ENCODE assay signal across 25 cellular contexts in genomic region chr3:42639192-42639591, GRCh38. TPM values are rescaled to one million over a fixed set of nuclear protein-coding genes. Genes with fewer than 3 reads are reported as not detected.
DNase-seq lines count a peak whose midpoint lies in the region; ATAC-seq, FAIRE-seq and TF ChIP-seq lines count a peak whose summit lies in the region.
"Had no signal": no experiment of that assay in that cellular context is flagged by ENCODE, and none has a peak within 500 bp of the region (broad histone marks: within the 10 kb centered on the region; RNA-seq: fewer than 3 reads in every experiment).

No MANE protein-coding gene starts in this region.

- peaks cover 8% of the 10 kb centered on the region for H4K20me1 ChIP-seq in SK-N-SH (ENCODE audit: insufficient read depth)

- H3K36me3 ChIP-seq in Peyer's patch (peaks cover 0 to 95% (median 0%) of the 10 kb centered on the region in 3 donors), SK-N-SH (replicated peaks in 1 of 2; ENCODE audit: control insufficient read depth in 1 of 2, insufficient read depth in 2 of 2, low read length in 1 of 2) (peaks cover 91 to 93% of the 10 kb centered on the region in 2 experiments), uterus (no peaks in the 10 kb centered on the region)

- H3K36me3 Mint-ChIP-seq in effector memory CD8-positive, alpha-beta T cell (ENCODE audit: insufficient read depth) = peaks cover 25% of the 10 kb centered on the region

- H3K4me3 ChIP-seq in Peyer's patch (no peak overlapping the region), SK-N-SH (ENCODE audit: low read depth in 2 of 2, low read length in 1 of 2) (no peak overlapping the region), uterus (no peak overlapping the region)
- H3K4me3 ChIP-seq: HAP-1, SJCRH30, smooth muscle cell had no signal

- TF ChIP-seq POLR2A in Peyer's patch (IDR thresholded peaks at IDR 0.05) (no peak), uterus (IDR thresholded peaks at IDR 0.05) (no peak)

- H3K4me3 Mint-ChIP-seq in effector memory CD8-positive, alpha-beta T cell = no peak overlapping the region
- H3K4me3 Mint-ChIP-seq: activated naive CD8-positive, alpha-beta T cell treated with anti-CD3 and anti-CD28 coated beads, Interleukin-2, amount 10 ng/mL, durations not matched to agents 7 days and 5 days; brain; T-helper 17 cell had no signal

- TF ChIP-seq CTCF in Peyer's patch (IDR thresholded peaks at IDR 0.05) (no peak), SK-N-SH (IDR thresholded peaks at IDR 0.05) (no peak), uterus (IDR thresholded peaks at IDR 0.05) (no peak)

- H3K4me1 Mint-ChIP-seq in effector memory CD8-positive, alpha-beta T cell (ENCODE audit: low read depth in 2 of 2) = peaks cover 6 to 9% of the 10 kb centered on the region in 2 donors
- H3K4me1 Mint-ChIP-seq: brain had no signal

- peaks cover 56% of the 10 kb centered on the region for H3K79me2 ChIP-seq in SK-N-SH (ENCODE audit: insufficient read depth)

- H3K9me3 Mint-ChIP-seq in effector memory CD8-positive, alpha-beta T cell = no peaks in the 10 kb centered on the region
- H3K9me3 Mint-ChIP-seq: activated naive CD8-positive, alpha-beta T cell treated with anti-CD3 and anti-CD28 coated beads, Interleukin-2, amount 10 ng/mL, durations not matched to agents 7 days and 5 days; activated T-helper 2 cell treated with anti-CD3 and anti-CD28 coated beads, Interferon-gamma antibody, Interleukin-2, Interleukin-4, amounts not matched to agents 10 μg/mL and 5 μg/mL and 100 μg/mL, durations not matched to agents 14 hours and 24 hours and 36 hours; brain had no signal

- ATAC-seq in effector memory CD8-positive, alpha-beta T cell (replicated peaks) = peak; percentile 31

- no peak overlapping the region for H3K9ac ChIP-seq in SK-N-SH

- intact Hi-C loops in uterus (cut with DNase I; ENCODE audit: low total_unique reads) = no loop called here

- no peak overlapping the region for H2AFZ ChIP-seq in SK-N-SH (ENCODE audit: low read depth)

- FAIRE-seq in HTR-8/SVneo (lab: Jason Lieb, UNC) = no peak

- H3K27ac ChIP-seq in Peyer's patch = peak overlapping the region in 3 of 4 donors; percentile 5 to 53 (median 5)
- peak overlapping the region; percentile 8 for H3K27ac ChIP-seq in substantia nigra (ENCODE audit: low read depth, low read length, poor library complexity, severe bottlenecking)
- peak overlapping the region in 1 of 2 experiments; percentile 6; a peak in 1 of 4 replicates for H3K27ac ChIP-seq in SK-N-SH (ENCODE audit: low read depth in 2 of 2, low read length in 1 of 2)
- no peak overlapping the region for H3K27ac ChIP-seq in uterus
- H3K27ac ChIP-seq: SJCRH30 had no signal

- POLR2A ChIA-PET in SK-N-SH (lab: Yijun Ruan, JAX) = no interaction called here

- peaks cover 22% of the 10 kb centered on the region for H3F3A ChIP-seq in SK-N-SH (replicated peaks; ENCODE audit: insufficient read depth)

- no peak for TF ChIP-seq RAD21 in SK-N-SH (IDR thresholded peaks at IDR 0.05; ENCODE audit: low read length)

- H3K4me1 ChIP-seq in Peyer's patch = no peaks in the 10 kb centered on the region
- no peaks in the 10 kb centered on the region for H3K4me1 ChIP-seq in SK-N-SH (ENCODE audit: control insufficient read depth in 1 of 2, insufficient read depth in 2 of 2, low read depth in 1 of 2, low read length in 1 of 2)
- no peaks in the 10 kb centered on the region for H3K4me1 ChIP-seq in uterus
- H3K4me1 ChIP-seq: Caco-2, HAP-1, SJCRH30 had no signal

- no peak for TF ChIP-seq EP300 in SK-N-SH (IDR thresholded peaks at IDR 0.05; ENCODE audit: borderline replicate concordance in 1 of 2, low read depth in 1 of 2, low read length in 1 of 2)

- no peaks in the 10 kb centered on the region for H3K9me2 ChIP-seq in SK-N-SH

- H3K4me2 ChIP-seq in SK-N-SH = no peak overlapping the region
- H3K4me2 ChIP-seq: smooth muscle cell had no signal

- H3K27me3 Mint-ChIP-seq in effector memory CD8-positive, alpha-beta T cell = no peaks in the 10 kb centered on the region
- H3K27me3 Mint-ChIP-seq: activated naive CD8-positive, alpha-beta T cell treated with anti-CD3 and anti-CD28 coated beads, Interleukin-2, amount 10 ng/mL, durations not matched to agents 7 days and 5 days; brain; T-helper 17 cell had no signal

- H3K9me3 ChIP-seq in Peyer's patch = no peaks in the 10 kb centered on the region
- no peaks in the 10 kb centered on the region for H3K9me3 ChIP-seq in SK-N-SH
- no peaks in the 10 kb centered on the region for H3K9me3 ChIP-seq in uterus
- H3K9me3 ChIP-seq: Caco-2, HAP-1, neutrophil, SJCRH30 had no signal

- H3K27ac Mint-ChIP-seq in effector memory CD8-positive, alpha-beta T cell = no peak overlapping the region
- H3K27ac Mint-ChIP-seq: activated naive CD8-positive, alpha-beta T cell treated with anti-CD3 and anti-CD28 coated beads, Interleukin-2, amount 10 ng/mL, durations not matched to agents 7 days and 5 days; activated T-helper 2 cell treated with anti-CD3 and anti-CD28 coated beads, Interferon-gamma antibody, Interleukin-2, Interleukin-4, amounts not matched to agents 10 μg/mL and 5 μg/mL and 100 μg/mL, durations not matched to agents 14 hours and 24 hours and 36 hours; brain; T-helper 17 cell had no signal

- DNase-seq in Peyer's patch (no peak), substantia nigra (lab: John Stamatoyannopoulos, UW) (no peak), HTR-8/SVneo (ENCODE audit: insufficient read length, low spot score) (no peak), SK-N-SH (no peak), uterus (no peak)
- no peak for DNase-seq in effector memory CD8-positive, alpha-beta T cell
- DNase-seq: activated naive CD8-positive, alpha-beta T cell treated with anti-CD3 and anti-CD28 coated beads, Interleukin-2, amount 10 ng/mL, durations not matched to agents 7 days and 5 days; Caco-2; cortex of kidney; NCI-H1092; NCI-H2029 treated with DMSO at 0.1 percent for 48 hours; NCI-H345; SJCRH30; stimulated activated CD4-positive, alpha-beta T cell treated with anti-CD3 and anti-CD28 coated beads, Interleukin-4, amount 100 ng/mL, for 4 hours; T-helper 17 cell had no signal

- WGBS in SK-N-SH (ENCODE audit: low lambda C conversion rate) = 95% methylated on average over 6 of the region's 6 CpGs

- CTCF ChIA-PET in SK-N-SH (lab: Yijun Ruan, JAX) = no interaction called here

- no peaks in the 10 kb centered on the region for H3K27me3 ChIP-seq in Peyer's patch
- H3K27me3 ChIP-seq in SK-N-SH (ENCODE audit: insufficient read depth) = no peaks in the 10 kb centered on the region
- no peaks in the 10 kb centered on the region for H3K27me3 ChIP-seq in uterus
- H3K27me3 ChIP-seq: neutrophil, SJCRH30 had no signal

TF ChIP-seq in SK-N-SH, 30 proteins besides CTCF, POLR2A, EP300 and RAD21 (continues in another document):
- no peak for TF ChIP-seq FOSL2 (IDR thresholded peaks at IDR 0.05; ENCODE audit: borderline replicate concordance, low read depth)
- no peak for TF ChIP-seq USF2 (IDR thresholded peaks at IDR 0.05; ENCODE audit: borderline replicate concordance, low read depth, low read length)
- TF ChIP-seq FOXJ3 (CRISPR knock-in tag; IDR thresholded peaks at IDR 0.05) = no peak
- TF ChIP-seq USF1 (IDR thresholded peaks at IDR 0.05; ENCODE audit: borderline replicate concordance, low read depth) = no peak

RNA-seq across cellular contexts. Expression of gene ZBTB47, which starts 14.3 kb away (rescaled TPM):
- total RNA-seq in Peyer's patch (10 to 100 TPM in 3 of 4 donors, 1 to 10 TPM in 1; 5.3 to 30.5 (median 14.7) TPM), uterus (10 to 100 TPM; 29.1 to 44.7 (median 32.1) TPM)
- polyA plus RNA-seq in SK-N-SH (2012; rRNA removed) = 9.9 and 13.0 TPM in 2 replicates
- polyA plus RNA-seq in SK-N-SH (2012; cell fraction: cytosol; rRNA removed) = 4.3 and 7.4 TPM in 2 replicates
- 18.6 and 21.5 TPM in 2 replicates for polyA plus RNA-seq in SK-N-SH (2012; cell fraction: nucleus; rRNA removed)

RNA-seq across cellular contexts. Expression of gene NKTR, which starts 38.7 kb away (rescaled TPM):
- total RNA-seq in Peyer's patch (100 to 1,000 TPM; 118 to 386 (median 187) TPM), uterus (100 to 1,000 TPM; 119 to 361 (median 164) TPM)
- polyA plus RNA-seq in SK-N-SH (2012; rRNA removed) = 19.2 and 26.9 TPM in 2 replicates
- polyA plus RNA-seq in SK-N-SH (2012; cell fraction: cytosol; rRNA removed) = 8.1 and 8.3 TPM in 2 replicates
- polyA plus RNA-seq in SK-N-SH (2012; cell fraction: nucleus; rRNA removed) = 55.0 and 119 TPM in 2 replicates

RNA-seq across cellular contexts. Expression of gene KLHL40, which starts 46.1 kb away (rescaled TPM):
- not detected for total RNA-seq in Peyer's patch
- polyA plus RNA-seq in SK-N-SH (2012; rRNA removed) = not detected in 2 replicates
- not detected in 2 replicates for polyA plus RNA-seq in SK-N-SH (2012; cell fraction: cytosol; rRNA removed)
- not detected in 2 replicates for polyA plus RNA-seq in SK-N-SH (2012; cell fraction: nucleus; rRNA removed)
- total RNA-seq in uterus = not detected
- total RNA-seq: activated naive CD8-positive, alpha-beta T cell treated with anti-CD3 and anti-CD28 coated beads, Interleukin-2, amount 10 ng/mL, durations not matched to agents 7 days and 5 days; activated T-helper 2 cell treated with anti-CD3 and anti-CD28 coated beads, Interferon-gamma antibody, Interleukin-2, Interleukin-4, amounts not matched to agents 10 μg/mL and 5 μg/mL and 100 μg/mL, durations not matched to agents 14 hours and 24 hours and 36 hours; Caco-2; fibroblast of villous mesenchyme; HT1080; liver; mucosa of gallbladder; smooth muscle cell; T-helper 17 cell; ureter had no signal
- polyA plus RNA-seq: liver, smooth muscle cell had no signal

RNA-seq across cellular contexts. Expression of gene SS18L2, which starts 48.5 kb away (rescaled TPM):
- 10 to 100 TPM; 15.6 to 25.6 (median 20.3) TPM for total RNA-seq in Peyer's patch
- 24.1 and 31.8 TPM in 2 replicates for polyA plus RNA-seq in SK-N-SH (2012; rRNA removed)
- 35.1 and 46.3 TPM in 2 replicates for polyA plus RNA-seq in SK-N-SH (2012; cell fraction: cytosol; rRNA removed)
- 15.1 and 18.2 TPM in 2 replicates for polyA plus RNA-seq in SK-N-SH (2012; cell fraction: nucleus; rRNA removed)
- 10 to 100 TPM in 3 of 4 donors, 1 to 10 TPM in 1; 7.4 to 20.0 (median 15.7) TPM for total RNA-seq in uterus

RNA-seq across cellular contexts. Expression of gene SEC22C, which starts 57.4 kb away (rescaled TPM):
- 10 to 100 TPM; 30.5 to 56.4 (median 38.7) TPM for total RNA-seq in Peyer's patch
- polyA plus RNA-seq in SK-N-SH (2012; rRNA removed) = 28.5 and 31.9 TPM in 2 replicates
- polyA plus RNA-seq in SK-N-SH (2012; cell fraction: cytosol; rRNA removed) = 33.1 and 36.7 TPM in 2 replicates
- 24.2 and 33.1 TPM in 2 replicates for polyA plus RNA-seq in SK-N-SH (2012; cell fraction: nucleus; rRNA removed)
- 10 to 100 TPM; 49.7 to 82.6 (median 66.0) TPM for total RNA-seq in uterus

Comparison
In these comparisons a context has a peak if more than half of its experiments do, and no peak if none do; other contexts are left out.
1. H3K27ac ChIP-seq: peak in Peyer's patch (3 of 4) and substantia nigra (single experiment); none in uterus (0 of 2).